Comparison of ENCODE assay signal across 8 cellular contexts in the genomic region with DNA sequence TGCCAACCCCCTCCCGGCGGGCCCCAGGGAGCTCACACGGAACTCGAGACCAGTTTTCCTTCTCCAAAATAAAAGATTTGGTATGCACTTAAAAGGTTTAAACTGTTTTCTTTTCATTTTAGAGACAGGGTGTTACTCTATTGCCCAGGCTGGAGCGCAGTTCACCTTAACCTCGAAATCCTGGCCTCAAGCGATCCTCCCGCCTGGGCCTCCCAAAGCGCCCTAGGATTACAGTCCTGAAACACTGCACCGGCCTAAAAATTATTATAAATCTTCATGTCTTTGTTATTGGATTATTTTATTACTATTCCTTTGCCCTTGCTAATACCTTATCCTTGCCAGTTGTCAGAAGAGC. TPM values are rescaled to one million over a fixed set of nuclear protein-coding genes. Genes with fewer than 3 reads are reported as not detected.
DNase-seq lines count a peak whose midpoint lies in the region; ATAC-seq and TF ChIP-seq lines count a peak whose summit lies in the region.

No MANE protein-coding gene starts in this region.

- H3K27me3 ChIP-seq in right atrium auricular region = no peaks in the 10 kb centered on the region
- H3K27me3 ChIP-seq in breast epithelium = no peaks in the 10 kb centered on the region
- H3K27me3 ChIP-seq in vagina = no peaks in the 10 kb centered on the region

- TF ChIP-seq CTCF in right atrium auricular region (IDR thresholded peaks at IDR 0.05) (no peak), breast epithelium (IDR thresholded peaks at IDR 0.05) (no peak), mesothelial cell of epicardium (IDR thresholded peaks at IDR 0.05; ENCODE audit: unreplicated experiment) (no peak), vagina (IDR thresholded peaks at IDR 0.05) (no peak)

- peak overlapping the region; percentile 34 for H3K27ac Mint-ChIP-seq in mesothelial cell of epicardium

- H3K36me3 ChIP-seq in right atrium auricular region = no peaks in the 10 kb centered on the region
- no peaks in the 10 kb centered on the region for H3K36me3 ChIP-seq in breast epithelium
- no peaks in the 10 kb centered on the region for H3K36me3 ChIP-seq in vagina

- ATAC-seq in left ventricle myocardium superior = no peak
- no peak for ATAC-seq in GM21381 (IDR thresholded peaks at IDR 0.05; ENCODE audit: unreplicated experiment)

- intact Hi-C loops in left ventricle myocardium superior (cut with micrococcal nuclease) (no loop called here), breast epithelium (cut with DNase I; ENCODE audit: low total_unique reads) (no loop called here), vagina (cut with DNase I) (no loop called here)

- H3K4me1 Mint-ChIP-seq in mesothelial cell of epicardium = peaks cover 8% of the 10 kb centered on the region

- H3K9me3 ChIP-seq in right atrium auricular region = no peaks in the 10 kb centered on the region
- no peaks in the 10 kb centered on the region for H3K9me3 ChIP-seq in breast epithelium
- H3K9me3 ChIP-seq in vagina = no peaks in the 10 kb centered on the region

- H3K36me3 Mint-ChIP-seq in mesothelial cell of epicardium = no peaks in the 10 kb centered on the region

- no peak for DNase-seq in right atrium auricular region (ENCODE audit: low spot score)
- DNase-seq in left ventricle myocardium superior = no peak
- DNase-seq in breast epithelium (ENCODE audit: low spot score in 2 of 2) = no peak
- DNase-seq in mesothelial cell of epicardium (ENCODE audit: low spot score in 2 of 2, unreplicated experiment in 2 of 2) = no peak
- no peak for DNase-seq in vagina (ENCODE audit: extremely low spot score in 2 of 2)
- no peak for DNase-seq in COLO668 (lab: John Stamatoyannopoulos, UW; ENCODE audit: unreplicated experiment)
- DNase-seq in SK-N-DZ (ENCODE audit: low spot score) = no peak

- H3K4me3 ChIP-seq in right atrium auricular region (peak overlapping the region; percentile 27 to 81), breast epithelium (peak overlapping the region; percentile 86 to 95 (median 88)), vagina (peak overlapping the region; percentile 81 to 95)

- H3K27ac ChIP-seq in right atrium auricular region = peak overlapping the region; percentile 57 to 61
- H3K27ac ChIP-seq in breast epithelium = peak overlapping the region; percentile 92 to 95
- H3K27ac ChIP-seq in vagina = peak overlapping the region; percentile 73

- H3K4me1 ChIP-seq in right atrium auricular region (peaks cover 0 to 7% of the 10 kb centered on the region in 2 donors), breast epithelium (no peaks in the 10 kb centered on the region), vagina (peaks cover 25% of the 10 kb centered on the region)

- H3K9me3 Mint-ChIP-seq in mesothelial cell of epicardium = no peaks in the 10 kb centered on the region

- H3K4me3 Mint-ChIP-seq in mesothelial cell of epicardium = peak overlapping the region; percentile 74

- H3K27me3 Mint-ChIP-seq in mesothelial cell of epicardium (ENCODE audit: low read depth) = peaks cover 22% of the 10 kb centered on the region

- no peak for TF ChIP-seq POLR2A in breast epithelium (IDR thresholded peaks at IDR 0.05)
- no peak for TF ChIP-seq POLR2A in vagina (IDR thresholded peaks at IDR 0.05)

RNA-seq across cellular contexts. Expression of a gene that starts 0.6 kb away (rescaled TPM):
- total RNA-seq in right atrium auricular region (10 to 100 TPM in 1 of 2 donors, 1 to 10 TPM in 1; 8.6 to 19.5 TPM), left ventricle myocardium superior (13.8 TPM), breast epithelium (10 to 100 TPM in 2 of 3 donors, 1 to 10 TPM in 1; 6.6 to 15.4 (median 12.7) TPM), mesothelial cell of epicardium (19.2 to 22.2 TPM (median 20.0 TPM) in 3 replicates), vagina (43.2 TPM)
- polyA plus RNA-seq in SK-N-DZ (2014; cell fraction: cytosol; rRNA removed) = 18.3 and 20.5 TPM in 2 replicates
- polyA plus RNA-seq in SK-N-DZ (2014; cell fraction: nucleus; rRNA removed) = 10.8 and 21.7 TPM in 2 replicates
